Comparison of ENCODE assay signal across 2 cellular contexts in genomic region chr6:105398859-105399258, GRCh38.
TF ChIP-seq lines count a peak whose summit lies in the region.

No MANE protein-coding gene starts in this region.

TF ChIP-seq in GM23338, 12 proteins besides CTCF, POLR2A, EP300 and RAD21 (continued from another document):
- TF ChIP-seq ZNF462 (CRISPR knock-in tag; IDR thresholded peaks at IDR 0.05) = no peak
- TF ChIP-seq JUNB (IDR thresholded peaks at IDR 0.05; ENCODE audit: unreplicated experiment) = no peak
- TF ChIP-seq CREB1 (CRISPR knock-in tag; IDR thresholded peaks at IDR 0.05; ENCODE audit: low read depth) = no peak
- TF ChIP-seq NANOG (IDR thresholded peaks at IDR 0.05; ENCODE audit: borderline replicate concordance) = no peak
- TF ChIP-seq EZH2phosphoT487 (IDR thresholded peaks at IDR 0.05; ENCODE audit: unreplicated experiment) = no peak
- TF ChIP-seq ZNF331 (CRISPR knock-in tag; IDR thresholded peaks at IDR 0.05; ENCODE audit: low read depth) = no peak
- TF ChIP-seq ZNF114 (CRISPR knock-in tag; IDR thresholded peaks at IDR 0.05) = no peak
- TF ChIP-seq STAT1 (IDR thresholded peaks at IDR 0.05; ENCODE audit: unreplicated experiment) = no peak
- TF ChIP-seq REST (IDR thresholded peaks at IDR 0.05; ENCODE audit: unreplicated experiment) = no peak
- no peak for TF ChIP-seq ETS1 (IDR thresholded peaks at IDR 0.05)
- TF ChIP-seq POLR2AphosphoS5 (IDR thresholded peaks at IDR 0.05; ENCODE audit: low read depth) = no peak

TF ChIP-seq in SK-N-SH treated with all-trans-retinoic acid at 6 μM for 48 hours, 23 proteins besides CTCF, POLR2A, EP300 and RAD21 (continued from another document):
- TF ChIP-seq PATZ1 (CRISPR knock-in tag; IDR thresholded peaks at IDR 0.05; ENCODE audit: borderline replicate concordance) = no peak
- no peak for TF ChIP-seq ZC3H10 (CRISPR knock-in tag; IDR thresholded peaks at IDR 0.05)
- no peak for TF ChIP-seq ZFP3 (CRISPR knock-in tag; IDR thresholded peaks at IDR 0.05)
- TF ChIP-seq CSRNP3 (CRISPR knock-in tag; IDR thresholded peaks at IDR 0.05) = no peak
- TF ChIP-seq CREB5 (CRISPR knock-in tag; IDR thresholded peaks at IDR 0.05; ENCODE audit: low read depth) = no peak
- no peak for TF ChIP-seq TOX (CRISPR knock-in tag; IDR thresholded peaks at IDR 0.05; ENCODE audit: borderline replicate concordance)
- no peak for TF ChIP-seq ISL1 (CRISPR knock-in tag; IDR thresholded peaks at IDR 0.05)
- no peak for TF ChIP-seq TSHZ2 (CRISPR knock-in tag; IDR thresholded peaks at IDR 0.05)
- no peak for TF ChIP-seq BACH2 (CRISPR knock-in tag; IDR thresholded peaks at IDR 0.05; ENCODE audit: borderline replicate concordance)
- TF ChIP-seq RARB (CRISPR knock-in tag; IDR thresholded peaks at IDR 0.05) = no peak
